16 cellular contexts compared by ENCODE assay signal in genomic region chr12:39617887-39618286, GRCh38. TPM values are rescaled to one million over a fixed set of nuclear protein-coding genes. Genes with fewer than 3 reads are reported as not detected.
DNase-seq lines count a peak whose midpoint lies in the region; ATAC-seq and TF ChIP-seq lines count a peak whose summit lies in the region.
"Had no signal": no experiment of that assay in that cellular context is flagged by ENCODE, and none has a peak within 500 bp of the region (broad histone marks: within the 10 kb centered on the region; RNA-seq: fewer than 3 reads in every experiment).

No MANE protein-coding gene starts in this region.

- 88 to 100% methylated on average over 1 of the region's 1 CpG for WGBS in gastroesophageal sphincter (ENCODE audit: low coverage in 1 of 2), 2 donors

- H3K4me1 ChIP-seq in left ventricle myocardium inferior (peaks cover 30% of the 10 kb centered on the region), upper lobe of right lung (no peaks in the 10 kb centered on the region), gastroesophageal sphincter (peaks cover 3 to 44% (median 4%) of the 10 kb centered on the region in 3 donors)

- H3K4me3 ChIP-seq in left ventricle myocardium inferior (peak overlapping the region; percentile 68), upper lobe of right lung (peak overlapping the region; percentile 62), gastroesophageal sphincter (peak overlapping the region in 1 of 2 donors; percentile 59)
- H3K4me3 ChIP-seq: body of pancreas, HAP-1 had no signal

- H3K36me3 ChIP-seq in left ventricle myocardium inferior (no peaks in the 10 kb centered on the region), upper lobe of right lung (no peaks in the 10 kb centered on the region), gastroesophageal sphincter (no peaks in the 10 kb centered on the region)
- H3K36me3 ChIP-seq: HAP-1, tibial artery had no signal

- H3K27me3 ChIP-seq in left ventricle myocardium inferior (ENCODE audit: low read depth): no peaks in the 10 kb centered on the region
- H3K27me3 ChIP-seq in upper lobe of right lung: no peaks in the 10 kb centered on the region
- H3K27me3 ChIP-seq in gastroesophageal sphincter: no peaks in the 10 kb centered on the region
- H3K27me3 ChIP-seq: body of pancreas, tibial artery had no signal

- DNase-seq in left ventricle myocardium inferior: no peak
- DNase-seq in left cardiac atrium: no peak
- DNase-seq in SKM-1 treated with dmso at 0.1 percent for 144 hours (lab: John Stamatoyannopoulos, UW; ENCODE audit: unreplicated experiment): peak; percentile 7
- no peak for DNase-seq in upper lobe of right lung
- DNase-seq in NCI-H2029 (lab: John Stamatoyannopoulos, UW): no peak
- DNase-seq: ACHN; activated CD4-positive, alpha-beta T cell treated with anti-CD3 and anti-CD28 coated beads for 1 hour; body of pancreas; tibial artery had no signal

- no peak for TF ChIP-seq CTCF in left ventricle myocardium inferior (IDR thresholded peaks at IDR 0.05; ENCODE audit: borderline replicate concordance)
- no peak for TF ChIP-seq CTCF in upper lobe of right lung (IDR thresholded peaks at IDR 0.05)
- TF ChIP-seq CTCF in gastroesophageal sphincter (IDR thresholded peaks at IDR 0.05): no peak

- H3K27ac ChIP-seq in left ventricle myocardium inferior (replicated peaks) (peak overlapping the region; percentile 85), upper lobe of right lung (no peak overlapping the region), gastroesophageal sphincter (no peak overlapping the region)
- H3K27ac ChIP-seq: body of pancreas had no signal

- intact Hi-C loops in left ventricle myocardium inferior (cut with micrococcal nuclease): no loop called here
- intact Hi-C loops in left cardiac atrium (cut with DNase I): no loop called here
- intact Hi-C loops in upper lobe of right lung (cut with DNase I): no loop called here

- no peak for TF ChIP-seq EP300 in gastroesophageal sphincter (IDR thresholded peaks at IDR 0.05)

- no peak for TF ChIP-seq POLR2A in gastroesophageal sphincter (IDR thresholded peaks at IDR 0.05)

- no peaks in the 10 kb centered on the region for H3K9me3 ChIP-seq in left ventricle myocardium inferior (replicated peaks)
- no peaks in the 10 kb centered on the region for H3K9me3 ChIP-seq in upper lobe of right lung
- no peaks in the 10 kb centered on the region for H3K9me3 ChIP-seq in gastroesophageal sphincter
- H3K9me3 ChIP-seq: body of pancreas, HAP-1, tibial artery had no signal

- ATAC-seq in left cardiac atrium (no peak), HG03378 (IDR thresholded peaks at IDR 0.05; ENCODE audit: unreplicated experiment) (peak; percentile 14), upper lobe of right lung (no peak), esophagus mucosa (no peak), gastroesophageal sphincter (no peak)
- ATAC-seq: body of pancreas had no signal

RNA-seq across cellular contexts. Expression of gene ABCD2, which starts 1.7 kb away (rescaled TPM):
- total RNA-seq in left ventricle myocardium inferior (6.5 TPM), left cardiac atrium (10 to 100 TPM in 1 of 2 donors, 1 to 10 TPM in 1; 8.0 to 11.8 TPM), upper lobe of right lung (0.46 TPM), esophagus mucosa (0.12 TPM), gastroesophageal sphincter (1 to 10 TPM in 3 of 4 donors, under 1 TPM in 1; 0.35 to 2.6 (median 1.7) TPM)
- total RNA-seq: epithelial cell of proximal tubule, M059J, NCI-H460 had no signal
